ENCODE assay signal across 27 cellular contexts in the genomic region with DNA sequence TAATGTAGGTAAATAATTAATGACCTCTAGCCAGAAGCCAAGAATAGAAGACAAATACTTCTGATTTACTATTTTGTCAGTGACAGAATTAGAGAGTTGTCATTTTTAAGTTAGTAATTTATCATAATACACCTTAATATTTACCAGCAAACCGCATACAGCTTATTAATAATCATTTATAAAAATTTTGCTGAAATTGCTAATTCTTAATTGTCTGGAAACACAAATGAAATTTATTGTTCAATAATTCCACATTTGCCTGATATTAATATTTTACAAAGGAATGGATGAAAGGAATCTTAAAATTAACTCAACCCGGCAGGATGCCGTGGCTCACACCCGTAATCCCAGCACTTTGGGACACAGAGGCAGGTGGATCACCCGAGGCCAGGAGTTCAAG. TPM values are rescaled to one million over a fixed set of nuclear protein-coding genes. Genes with fewer than 3 reads are reported as not detected.
"Had no signal": no experiment of that assay in that cellular context is flagged by ENCODE, and none has a peak within 500 bp of the region (broad histone marks: within the 10 kb centered on the region; RNA-seq: fewer than 3 reads in every experiment).

No MANE protein-coding gene starts in this region.

- FAIRE-seq: urothelium cell line had no signal

- H3K4me3 ChIP-seq: stomach, suprapubic skin, testis, thoracic aorta, thyroid gland, tibial artery, tibial nerve, transverse colon, upper lobe of left lung, upper lobe of right lung, uterus, vagina had no signal

- H3K27me3 ChIP-seq: stomach, suprapubic skin, testis, thyroid gland, tibial artery, tibial nerve, transverse colon, upper lobe of left lung, upper lobe of right lung, uterus, vagina had no signal

- H3K27ac ChIP-seq: stomach, suprapubic skin, testis, thoracic aorta, thyroid gland, tibial artery, tibial nerve, transverse colon, upper lobe of left lung, upper lobe of right lung, uterus, vagina had no signal

- DNase-seq: stimulated activated CD4-positive, alpha-beta T cell treated with anti-CD3 and anti-CD28 coated beads, Interleukin-2, amount 100 ng/mL, for 48 hours; stimulated activated CD4-positive, alpha-beta T cell treated with anti-CD3 and anti-CD28 coated beads, Interleukin-4, amount 100 ng/mL, for 1 hour; stimulated activated CD4-positive, alpha-beta T cell treated with anti-CD3 and anti-CD28 coated beads, Interleukin-4, amount 100 ng/mL, for 24 hours; stimulated activated CD4-positive, alpha-beta T cell treated with anti-CD3 and anti-CD28 coated beads, Interleukin-4, amount 100 ng/mL, for 4 hours; stimulated activated CD8-positive, alpha-beta memory T cell treated with anti-CD3 and anti-CD28 coated beads, Interleukin-4, amount 100 ng/mL, for 48 hours; stimulated activated naive B cell treated with anti-CD40 and anti-IgM and Interleukin-4, amounts not matched to agents 10 μg/mL and 1 μg/mL and 100 μg/mL, for 72 hours; stimulated activated naive CD4-positive, alpha-beta T cell; stimulated activated naive CD4-positive, alpha-beta T cell treated with Interleukin-2 at 50 U/mL for 16 hours; stimulated activated naive CD8-positive, alpha-beta T cell treated with anti-CD3 and anti-CD28 coated beads, Interleukin-15, amount 100 ng/mL, for 72 hours; stimulated activated naive CD8-positive, alpha-beta T cell treated with anti-CD3 and anti-CD28 coated beads, Interleukin-15, Interleukin-2, amounts not matched to agents 100 U/mL and 50 U/mL, for 24 hours; stomach; substantia nigra; testis; thyroid gland; tibial artery; transverse colon; trophoblast cell; upper lobe of left lung; upper lobe of right lung; uterus had no signal

- H3K9me3 ChIP-seq: stomach, suprapubic skin, testis, thoracic aorta, thyroid gland, tibial artery, tibial nerve, transverse colon, upper lobe of left lung, upper lobe of right lung, uterus, vagina had no signal

- ATAC-seq: stimulated activated effector memory CD8-positive, alpha-beta T cell treated with anti-CD3 and anti-CD28 coated beads, Interleukin-12 subunit alpha, Interleukin-12 subunit beta, amount 100 ng/mL, for 72 hours; stimulated activated memory B cell treated with anti-CD40 and anti-IgM and Interleukin-4, amounts not matched to agents 10 μg/mL and 1 μg/mL and 100 μg/mL, for 72 hours; stimulated activated naive B cell treated with anti-CD40 and anti-IgM and Interleukin-4, amounts not matched to agents 10 μg/mL and 1 μg/mL and 100 μg/mL, for 72 hours; stimulated activated naive CD8-positive, alpha-beta T cell treated with anti-CD3 and anti-CD28 coated beads, Interleukin-15, amount 100 ng/mL, for 72 hours; stimulated activated naive CD8-positive, alpha-beta T cell treated with anti-CD3 and anti-CD28 coated beads, Interleukin-15, Interleukin-2, amounts not matched to agents 100 U/mL and 50 U/mL, for 24 hours; upper lobe of right lung had no signal

- H3K4me1 ChIP-seq: suprapubic skin, testis, tibial nerve, upper lobe of right lung, uterus had no signal

- H3K36me3 ChIP-seq: stomach, suprapubic skin, thoracic aorta, thyroid gland, tibial artery, tibial nerve, transverse colon, upper lobe of left lung, upper lobe of right lung, uterus, vagina had no signal

RNA-seq across cellular contexts. Expression of gene PROM1, which starts 44.7 kb away (rescaled TPM):
- total RNA-seq: tibial nerve, vagina had no signal
